Comparison of ENCODE assay signal across 1 cellular context in the genomic region with DNA sequence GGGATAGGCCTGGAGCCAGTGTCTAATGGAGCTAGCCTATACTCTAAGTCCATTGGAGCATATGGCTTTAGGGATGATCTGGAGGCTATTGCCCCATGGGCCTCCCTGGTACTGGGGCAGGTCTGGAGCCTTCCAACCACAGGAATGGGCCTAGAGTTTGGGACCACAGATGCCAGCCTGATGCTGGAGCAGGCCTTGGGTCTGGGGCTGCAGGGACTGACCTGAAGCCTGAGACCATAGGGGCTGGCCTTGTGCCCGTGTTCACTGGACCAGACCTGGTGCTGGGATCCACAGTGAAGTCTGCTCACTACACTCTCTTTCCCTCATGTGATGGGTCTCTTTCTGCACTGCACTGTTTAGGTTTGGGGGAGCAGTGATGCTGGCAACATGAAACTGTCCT.
TF ChIP-seq lines count a peak whose summit lies in the region.

No MANE protein-coding gene starts in this region.

TF ChIP-seq in H1, 55 proteins besides CTCF, POLR2A, EP300 and RAD21:
- TF ChIP-seq NANOG (IDR thresholded peaks at IDR 0.05; ENCODE audit: insufficient read depth, low read depth, low read length, poor library complexity, severe bottlenecking) = no peak
